Comparison of ENCODE assay signal across 8 cellular contexts in the genomic region with DNA sequence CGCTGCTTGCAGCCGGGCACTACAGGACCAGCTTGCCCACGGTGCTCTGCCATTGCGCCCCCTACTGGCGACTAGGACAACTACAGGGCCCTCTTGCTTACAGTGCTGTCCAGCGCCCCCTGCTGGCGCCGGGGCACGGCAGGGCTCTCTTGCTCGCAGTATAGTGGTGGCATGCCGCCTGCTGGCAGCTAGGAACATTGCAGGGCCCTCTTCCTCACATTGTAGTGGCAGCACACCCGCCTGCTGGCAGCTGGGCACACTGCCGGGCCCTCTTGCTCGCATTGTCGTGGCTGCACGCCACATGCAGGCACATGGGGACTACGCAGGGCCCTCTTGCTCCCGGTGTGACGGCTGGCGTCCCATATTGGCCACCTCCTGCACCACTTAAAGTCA. TPM values are rescaled to one million over a fixed set of nuclear protein-coding genes. Genes with fewer than 3 reads are reported as not detected.
DNase-seq lines count a peak whose midpoint lies in the region; ATAC-seq and TF ChIP-seq lines count a peak whose summit lies in the region.
"Not testable (repeated sequence)": the region's sequence is repeated elsewhere in the genome, so short reads cannot be mapped to it uniquely, and the experiment has no call there.

No MANE protein-coding gene starts in this region.

- not testable (repeated sequence) for BruUV-seq in Calu3 (replicated peaks; lab: Mats Ljungman, UMichigan)

- peak overlapping the region; percentile 57 for H3K27ac ChIP-seq in RWPE2 (ENCODE audit: poor library complexity, severe bottlenecking)
- H3K27ac ChIP-seq in effector memory CD4-positive, alpha-beta T cell (ENCODE audit: insufficient read depth, low read length, poor library complexity, severe bottlenecking), result peak overlapping the region; percentile 57

- not testable (repeated sequence) for H3K4me1 Mint-ChIP-seq in Calu3 (ENCODE audit: low read depth, unreplicated experiment)
- H3K4me1 Mint-ChIP-seq in stimulated activated naive CD8-positive, alpha-beta T cell treated with anti-CD3 and anti-CD28 coated beads, Interleukin-15, amount 100 ng/mL, for 72 hours, result peaks cover 10% of the 10 kb centered on the region

- H3K36me3 Mint-ChIP-seq in Calu3 (ENCODE audit: insufficient read depth, unreplicated experiment), result peaks cover 13% of the 10 kb centered on the region

- peak overlapping the region; percentile 95 for H3K4me3 Mint-ChIP-seq in Calu3 (ENCODE audit: low read depth, unreplicated experiment)
- peak overlapping the region; percentile 89 to 95 for H3K4me3 Mint-ChIP-seq in stimulated activated naive CD8-positive, alpha-beta T cell treated with anti-CD3 and anti-CD28 coated beads, Interleukin-15, amount 100 ng/mL, for 72 hours

- not testable (repeated sequence) for H3K27me3 Mint-ChIP-seq in Calu3 (ENCODE audit: unreplicated experiment); stimulated activated naive CD8-positive, alpha-beta T cell treated with anti-CD3 and anti-CD28 coated beads, Interleukin-15, amount 100 ng/mL, for 72 hours

- not testable (repeated sequence) for H3K9me3 ChIP-seq in RWPE2 (ENCODE audit: severe bottlenecking); effector memory CD4-positive, alpha-beta T cell (ENCODE audit: control insufficient read depth, low read length)

- TF ChIP-seq CTCF in Calu3 (IDR thresholded peaks at IDR 0.05; ENCODE audit: unreplicated experiment) (peak; percentile 99), RWPE2 (IDR thresholded peaks at IDR 0.05; ENCODE audit: poor library complexity, severe bottlenecking) (peak; percentile 98)

- not testable (repeated sequence) for H3K27me3 ChIP-seq in RWPE2 (ENCODE audit: insufficient read depth, poor library complexity, severe bottlenecking); effector memory CD4-positive, alpha-beta T cell (replicated peaks; ENCODE audit: control insufficient read depth, insufficient read depth, low read length, poor library complexity, severe bottlenecking)

- intact Hi-C loops in Calu3 (cut with micrococcal nuclease; ENCODE audit: unreplicated experiment), result not testable (repeated sequence)

- not testable (repeated sequence) for H3K36me3 ChIP-seq in RWPE2 (ENCODE audit: low read depth); effector memory CD4-positive, alpha-beta T cell (ENCODE audit: control insufficient read depth, insufficient read depth, low read length)

- H3K4me1 ChIP-seq in RWPE2 (ENCODE audit: insufficient read depth, poor library complexity, severe bottlenecking); effector memory CD4-positive, alpha-beta T cell (ENCODE audit: control insufficient read depth, insufficient read depth, low read length, poor library complexity, severe bottlenecking): not testable (repeated sequence)

- ATAC-seq in HG02678 (IDR thresholded peaks at IDR 0.05; ENCODE audit: unreplicated experiment), result peak; percentile 33
- not testable (repeated sequence) for ATAC-seq in RWPE2 (ENCODE audit: low read depth); stimulated activated naive CD8-positive, alpha-beta T cell treated with anti-CD3 and anti-CD28 coated beads, Interleukin-15, amount 100 ng/mL, for 72 hours

- DNase-seq in Calu3 (peak; percentile 94), RWPE2 (ENCODE audit: low spot score) (peak; percentile 76), activated T-helper 1 cell treated with Interleukin-2 at 50 U/mL for 16 hours (ENCODE audit: low read depth) (peak; percentile 85), islet precursor cell (peak; percentile 96), putamen (ENCODE audit: low spot score) (peak; percentile 94)
- peak; percentile 83 to 90 (median 83) for DNase-seq in effector memory CD4-positive, alpha-beta T cell
- DNase-seq in stimulated activated naive CD8-positive, alpha-beta T cell treated with anti-CD3 and anti-CD28 coated beads, Interleukin-15, amount 100 ng/mL, for 72 hours, result peak; percentile 97 to 98

- peak overlapping the region; percentile 68 for H3K27ac Mint-ChIP-seq in Calu3 (ENCODE audit: unreplicated experiment)
- H3K27ac Mint-ChIP-seq in stimulated activated naive CD8-positive, alpha-beta T cell treated with anti-CD3 and anti-CD28 coated beads, Interleukin-15, amount 100 ng/mL, for 72 hours, result peak overlapping the region; percentile 96 to 98

- H3K9me3 Mint-ChIP-seq in Calu3 (ENCODE audit: low read depth, unreplicated experiment); stimulated activated naive CD8-positive, alpha-beta T cell treated with anti-CD3 and anti-CD28 coated beads, Interleukin-15, amount 100 ng/mL, for 72 hours: not testable (repeated sequence)

- peak overlapping the region; percentile 53 for H3K4me3 ChIP-seq in RWPE2 (ENCODE audit: severe bottlenecking)
- H3K4me3 ChIP-seq in effector memory CD4-positive, alpha-beta T cell (ENCODE audit: insufficient read depth, low read depth, low read length, poor library complexity, severe bottlenecking), result peak overlapping the region; percentile 51

- CTCF ChIA-PET in Calu3 (lab: Charles Lee), result not testable (repeated sequence)

RNA-seq across cellular contexts. Expression of a gene that starts 23.0 kb away (rescaled TPM):
- total RNA-seq in Calu3 (2022), result 25.6 and 29.6 TPM in 2 replicates
